11 cellular contexts compared by ENCODE assay signal in genomic region chr1:198056255-198056654, GRCh38.
DNase-seq lines count a peak whose midpoint lies in the region; ATAC-seq and TF ChIP-seq lines count a peak whose summit lies in the region.
"Had no signal": no experiment of that assay in that cellular context is flagged by ENCODE, and none has a peak within 500 bp of the region (broad histone marks: within the 10 kb centered on the region; RNA-seq: fewer than 3 reads in every experiment).

No MANE protein-coding gene starts in this region.

- H3K4me1 Mint-ChIP-seq in WTC11, result no peaks in the 10 kb centered on the region

- no peaks in the 10 kb centered on the region for H3K27me3 Mint-ChIP-seq in WTC11 (ENCODE audit: low read depth)

- H3K4me3 ChIP-seq in retinal pigment epithelial cell (ENCODE audit: low read length), result no peak overlapping the region
- H3K4me3 ChIP-seq: BLaER1 treated with 17β-estradiol and CSF1 and Interleukin-3, amounts not matched to agents 10 nM and 100 nM; body of pancreas had no signal

- no peaks in the 10 kb centered on the region for H3K36me3 Mint-ChIP-seq in WTC11

- no peak overlapping the region for H3K4me3 Mint-ChIP-seq in WTC11

- peak; percentile 54 for DNase-seq in NCI-H82 (lab: John Stamatoyannopoulos, UW)
- DNase-seq in NCI-H82 treated with DMSO at 0.1 percent for 48 hours (lab: John Stamatoyannopoulos, UW; ENCODE audit: unreplicated experiment), result no peak
- DNase-seq in WTC11 (ENCODE audit: low spot score), result peak; percentile 76
- DNase-seq in retinal pigment epithelial cell (ENCODE audit: low read depth), result no peak
- no peak for DNase-seq in AG20443 (ENCODE audit: low spot score)
- DNase-seq in NCI-H187 treated with DMSO at 0.1 percent for 48 hours (lab: John Stamatoyannopoulos, UW), result no peak
- DNase-seq in superior temporal gyrus (ENCODE audit: extremely low spot score), result no peak
- DNase-seq: NCI-H446 treated with DMSO at 0.1 percent for 48 hours had no signal

- ATAC-seq in HG02678 (IDR thresholded peaks at IDR 0.05; ENCODE audit: unreplicated experiment) (peak; percentile 70), WTC11 (peak; percentile 100)
- ATAC-seq: body of pancreas had no signal

- CTCF ChIA-PET in WTC11 (lab: Charles Lee), result interaction anchor here (0.8 kb wide), 1 partner anchor 58 kb away, joined by 3 read pairs; no protein-coding TSS in a partner anchor

- POLR2A ChIA-PET in WTC11 (lab: Charles Lee), result no interaction called here

- H3K9me3 Mint-ChIP-seq in WTC11, result no peaks in the 10 kb centered on the region

- peak; percentile 52 for TF ChIP-seq CTCF in WTC11 (IDR thresholded peaks at IDR 0.05)
- peak; percentile 43 for TF ChIP-seq CTCF in retinal pigment epithelial cell (conservative IDR thresholded peaks at IDR 0.05; ENCODE audit: low read depth, low read length)

- no peak overlapping the region for H3K27ac Mint-ChIP-seq in WTC11

TF ChIP-seq in WTC11, 78 proteins besides CTCF, POLR2A, EP300 and RAD21:
- TF ChIP-seq ESRRA (CRISPR knock-in tag; IDR thresholded peaks at IDR 0.05; ENCODE audit: borderline replicate concordance) (no peak), E2F5 (CRISPR knock-in tag; IDR thresholded peaks at IDR 0.05) (no peak), RORB (CRISPR knock-in tag; IDR thresholded peaks at IDR 0.05) (no peak), MYBL2 (CRISPR knock-in tag; IDR thresholded peaks at IDR 0.05) (no peak), ZBTB43 (CRISPR knock-in tag; IDR thresholded peaks at IDR 0.05) (no peak), E2F1 (CRISPR knock-in tag; IDR thresholded peaks at IDR 0.05) (no peak), EMX1 (CRISPR knock-in tag; IDR thresholded peaks at IDR 0.05) (no peak), AR (CRISPR knock-in tag; IDR thresholded peaks at IDR 0.05) (no peak), MLX (CRISPR knock-in tag; IDR thresholded peaks at IDR 0.05) (no peak), ZNF263 (CRISPR knock-in tag; IDR thresholded peaks at IDR 0.05; ENCODE audit: low read depth) (no peak), ZNF138 (CRISPR knock-in tag; conservative IDR thresholded peaks at IDR 0.05) (no peak), SOX15 (CRISPR knock-in tag; IDR thresholded peaks at IDR 0.05) (no peak)

Comparison
In these comparisons a context has a peak if more than half of its experiments do, and no peak if none do; other contexts are left out.
1. DNase-seq: peak in NCI-H82 (single experiment) and WTC11 (single experiment); none in NCI-H82 treated with DMSO at 0.1 percent for 48 hours (single experiment), retinal pigment epithelial cell (single experiment), AG20443 (single experiment), NCI-H187 treated with DMSO at 0.1 percent for 48 hours (single experiment) and superior temporal gyrus (single experiment).